ENCODE assay signal across 12 cellular contexts in the genomic region with DNA sequence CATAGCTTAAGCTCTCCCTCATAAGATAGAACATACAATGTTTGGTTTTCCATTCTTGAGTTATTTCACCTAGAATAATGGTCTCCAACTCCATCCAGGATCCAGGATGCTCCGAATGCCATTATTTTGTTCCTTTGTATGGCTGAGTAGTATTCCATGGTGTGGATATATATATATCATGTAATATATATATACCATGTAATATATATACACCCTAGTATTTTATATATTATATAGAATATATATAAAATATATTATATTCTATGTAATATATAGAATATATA.
"Had no signal": no experiment of that assay in that cellular context is flagged by ENCODE, and none has a peak within 500 bp of the region (broad histone marks: within the 10 kb centered on the region; RNA-seq: fewer than 3 reads in every experiment).

No MANE protein-coding gene starts in this region.

- H3K27me3 ChIP-seq: heart left ventricle, neural progenitor cell, transverse colon had no signal

- H3K36me3 ChIP-seq: heart left ventricle, neural progenitor cell, transverse colon had no signal

- H3K9me3 ChIP-seq: transverse colon had no signal

- H3K4me1 ChIP-seq: neural progenitor cell, transverse colon had no signal

- H3K4me3 ChIP-seq: heart left ventricle, neural progenitor cell, transverse colon had no signal

- H3K4me3 Mint-ChIP-seq: natural killer cell treated with Interleukin-12 subunit alpha and Interleukin-12 subunit beta and Interleukin-15 and Interleukin-18, amount 100 ng/mL, for 72 hours; neural progenitor cell had no signal

- H3K27ac ChIP-seq: heart left ventricle, neural progenitor cell, transverse colon had no signal

- H3K36me3 Mint-ChIP-seq: natural killer cell treated with Interleukin-12 subunit alpha and Interleukin-12 subunit beta and Interleukin-15 and Interleukin-18, amount 100 ng/mL, for 72 hours; neural progenitor cell had no signal

- DNase-seq: effector memory CD4-positive, alpha-beta T cell; heart left ventricle; hippocampal formation; left colon; mammary epithelial cell; occipital lobe; small intestine; stimulated activated CD4-positive, alpha-beta T cell treated with anti-CD3 and anti-CD28 coated beads, Interleukin-2, amount 100 ng/mL, for 48 hours; stimulated activated naive CD4-positive, alpha-beta T cell treated with Interleukin-2 at 50 U/mL for 16 hours; transverse colon had no signal

- H3K27me3 Mint-ChIP-seq: natural killer cell treated with Interleukin-12 subunit alpha and Interleukin-12 subunit beta and Interleukin-15 and Interleukin-18, amount 100 ng/mL, for 72 hours had no signal

- H3K9me3 Mint-ChIP-seq: natural killer cell treated with Interleukin-12 subunit alpha and Interleukin-12 subunit beta and Interleukin-15 and Interleukin-18, amount 100 ng/mL, for 72 hours; neural progenitor cell had no signal

- H3K27ac Mint-ChIP-seq: natural killer cell treated with Interleukin-12 subunit alpha and Interleukin-12 subunit beta and Interleukin-15 and Interleukin-18, amount 100 ng/mL, for 72 hours; neural progenitor cell had no signal

- ATAC-seq: left colon had no signal

- H3K4me1 Mint-ChIP-seq: neural progenitor cell had no signal
